ENCODE assay signal across 8 cellular contexts in genomic region chrX:13167444-13168207, GRCh38.
DNase-seq lines count a peak whose midpoint lies in the region; ATAC-seq and TF ChIP-seq lines count a peak whose summit lies in the region.

No MANE protein-coding gene starts in this region.

- no peak for ATAC-seq in HG02798 (IDR thresholded peaks at IDR 0.05; ENCODE audit: poor library complexity, unreplicated experiment)

- H4K8ac ChIP-seq in mesendoderm (ENCODE audit: low read depth, low read length), result no peak overlapping the region

- H3K4me3 ChIP-seq in adrenal gland, result no peak overlapping the region
- H3K4me3 ChIP-seq in mesendoderm (ENCODE audit: low read length), result no peak overlapping the region

- H3K79me2 ChIP-seq in mesendoderm (ENCODE audit: control insufficient read depth, insufficient read depth, low read length), result no peaks in the 10 kb centered on the region

- no peaks in the 10 kb centered on the region for H3K36me3 ChIP-seq in adrenal gland (replicated peaks in 1 of 2)
- no peaks in the 10 kb centered on the region for H3K36me3 ChIP-seq in mesendoderm (ENCODE audit: control insufficient read depth, insufficient read depth, low read length)

- no peak overlapping the region for H3K23ac ChIP-seq in mesendoderm (ENCODE audit: low read length)

- no peak overlapping the region for H3K4ac ChIP-seq in mesendoderm (ENCODE audit: low read depth, low read length)

- intact Hi-C loops in adrenal gland (cut with DNase I), result no loop called here

- no peaks in the 10 kb centered on the region for H3K79me1 ChIP-seq in mesendoderm (ENCODE audit: low read length)

- H2BK15ac ChIP-seq in mesendoderm (replicated peaks; ENCODE audit: low read depth), result no peak overlapping the region

- H3K27me3 ChIP-seq in adrenal gland, result no peaks in the 10 kb centered on the region
- no peaks in the 10 kb centered on the region for H3K27me3 ChIP-seq in mesendoderm (ENCODE audit: insufficient read depth, low read length, poor library complexity)

- 43 to 67% (median 57%) methylated on average over 9 of the region's 9 CpGs for WGBS in adrenal gland, 4 donors
- WGBS in mesendoderm (ENCODE audit: extremely low coverage, insufficient coverage, low lambda C conversion rate), result no CpG with 5 or more reads among the region's 9 CpGs

- H3K27ac ChIP-seq in adrenal gland (peak overlapping the region in 2 of 5 donors; percentile 45 to 59), mesendoderm (ENCODE audit: low read depth, low read length) (no peak overlapping the region)

- H3K9ac ChIP-seq in mesendoderm (ENCODE audit: low read length), result no peak overlapping the region

- H3K4me1 ChIP-seq in adrenal gland (replicated peaks in 1 of 2), result peaks cover 0 to 5% of the 10 kb centered on the region in 2 donors
- no peaks in the 10 kb centered on the region for H3K4me1 ChIP-seq in mesendoderm (ENCODE audit: control insufficient read depth, low read depth, low read length)

- no peak overlapping the region for H3K18ac ChIP-seq in mesendoderm (ENCODE audit: low read length)

- H2AK5ac ChIP-seq in mesendoderm (ENCODE audit: low read length), result no peak overlapping the region

- no peak overlapping the region for H3K56ac ChIP-seq in mesendoderm (ENCODE audit: low read length)

- no peak for TF ChIP-seq POLR2A in adrenal gland (IDR thresholded peaks at IDR 0.05)

- H3K4me2 ChIP-seq in mesendoderm (ENCODE audit: low read length), result no peak overlapping the region

- DNase-seq in AG08396 (ENCODE audit: low spot score) (peak; percentile 12), MV-4-11 (lab: John Stamatoyannopoulos, UW) (peak; percentile 29), adrenal gland (peak in 6 of 7 donors; percentile 10 to 48 (median 18)), mesendoderm (peak; percentile 22), KG1 (lab: John Stamatoyannopoulos, UW) (no peak), activated gamma-delta T cell (lab: John Stamatoyannopoulos, UW) (no peak), EL (no peak)

- no peak for TF ChIP-seq CTCF in adrenal gland (IDR thresholded peaks at IDR 0.05)

- no peak overlapping the region for H2BK120ac ChIP-seq in mesendoderm (ENCODE audit: low read depth, low read length)

- H2BK5ac ChIP-seq in mesendoderm (ENCODE audit: low read length), result no peak overlapping the region

- no peaks in the 10 kb centered on the region for H3K9me3 ChIP-seq in adrenal gland (replicated peaks in 1 of 3)

- H4K5ac ChIP-seq in mesendoderm (ENCODE audit: low read length), result no peak overlapping the region

Comparison
In these comparisons a context has a peak if more than half of its experiments do, and no peak if none do; other contexts are left out.
1. DNase-seq: peak in AG08396 (single experiment), MV-4-11 (single experiment), adrenal gland (6 of 7) and mesendoderm (single experiment); none in KG1 (single experiment), activated gamma-delta T cell (single experiment) and EL (single experiment).